ENCODE assay signal across 14 cellular contexts in genomic region chr17:32878211-32878610, GRCh38. TPM values are rescaled to one million over a fixed set of nuclear protein-coding genes. Genes with fewer than 3 reads are reported as not detected.
A peak's percentile ranks its signal among the peaks of the same experiment; 100 is the strongest.
DNase-seq lines count a peak whose midpoint lies in the region; FAIRE-seq and TF ChIP-seq lines count a peak whose summit lies in the region.
"Had no signal": no experiment of that assay in that cellular context is flagged by ENCODE, and none has a peak within 500 bp of the region (broad histone marks: within the 10 kb centered on the region; RNA-seq: fewer than 3 reads in every experiment).

No MANE protein-coding gene starts in this region.

- peaks cover 32% of the 10 kb centered on the region for H3K79me2 ChIP-seq in mammary epithelial cell (ENCODE audit: insufficient read depth, low read length)

- peak; percentile 66 for DNase-seq in HFFc6
- peak; percentile 37 for DNase-seq in mammary epithelial cell
- DNase-seq in mesenchymal stem cell: no peak
- DNase-seq in tibial nerve (ENCODE audit: low spot score in 2 of 2): peak; percentile 25 to 49
- no peak for DNase-seq in H7
- DNase-seq in cerebellar cortex (ENCODE audit: low spot score): no peak
- DNase-seq in urothelium cell line (ENCODE audit: low spot score): no peak
- DNase-seq: DMS153; esophagus squamous epithelium; islet precursor cell; NCI-H345; stimulated activated naive CD4-positive, alpha-beta T cell had no signal

- no peak overlapping the region for H4K91ac ChIP-seq in mesenchymal stem cell (ENCODE audit: low read length)

- H3K4me3 Mint-ChIP-seq in HFFc6: peak overlapping the region; percentile 15

- no peaks in the 10 kb centered on the region for H3K27me3 ChIP-seq in mammary epithelial cell (ENCODE audit: insufficient read depth, low read length)
- H3K27me3 ChIP-seq in mesenchymal stem cell (ENCODE audit: control insufficient read depth in 1 of 2, insufficient read depth in 1 of 2, low read length in 2 of 2): no peaks in the 10 kb centered on the region
- H3K27me3 ChIP-seq in tibial nerve: no peaks in the 10 kb centered on the region
- peaks cover 2% of the 10 kb centered on the region for H3K27me3 ChIP-seq in H7 (ENCODE audit: control insufficient read depth, insufficient read depth, low read length)
- H3K27me3 ChIP-seq: cardiac muscle cell, esophagus squamous epithelium had no signal

- H2BK15ac ChIP-seq in mesenchymal stem cell (ENCODE audit: low read depth, poor library complexity, severe bottlenecking): no peak overlapping the region

- 51% methylated on average over 3 of the region's 3 CpGs for WGBS in mammary epithelial cell (ENCODE audit: low coverage, missing lambda C conversion rate)
- WGBS in mesenchymal stem cell: 96% methylated on average over 3 of the region's 3 CpGs
- WGBS in tibial nerve, 2 donors: 69 to 74% methylated on average over 3 of the region's 3 CpGs

- H3K36me3 Mint-ChIP-seq in HFFc6 (ENCODE audit: low read depth): no peaks in the 10 kb centered on the region

- dilution Hi-C loops in mammary epithelial cell (cut with HindIII; ENCODE audit: low sequenced_read_pairs): loop anchor here (10.0 kb wide), 1 partner anchor 57 kb away; no protein-coding TSS in a partner anchor

- no peak overlapping the region for H2BK12ac ChIP-seq in mesenchymal stem cell (ENCODE audit: low read length in 2 of 2)

- no peak overlapping the region for H3K14ac ChIP-seq in mesenchymal stem cell (ENCODE audit: low read length in 2 of 2)

- TF ChIP-seq EP300 in tibial nerve (IDR thresholded peaks at IDR 0.05): no peak

- no peak overlapping the region for H2BK5ac ChIP-seq in mesenchymal stem cell (ENCODE audit: low read depth, low read length, poor library complexity, severe bottlenecking)

- no peak for TF ChIP-seq CTCF in HFFc6 (IDR thresholded peaks at IDR 0.05)
- TF ChIP-seq CTCF in mammary epithelial cell (conservative IDR thresholded peaks at IDR 0.05 in 1 of 2, IDR thresholded peaks at IDR 0.05 in 1 of 2; ENCODE audit: extremely low read depth in 1 of 2, insufficient read depth in 1 of 2, low read depth in 1 of 2, low read length in 2 of 2): no peak
- TF ChIP-seq CTCF in tibial nerve (IDR thresholded peaks at IDR 0.05): no peak

- no peak for FAIRE-seq in urothelium cell line (lab: Jason Lieb, UNC)

- H3K27ac ChIP-seq in mammary epithelial cell (ENCODE audit: insufficient read depth, low read depth, low read length): no peak overlapping the region
- no peak overlapping the region for H3K27ac ChIP-seq in mesenchymal stem cell (ENCODE audit: low read length, poor library complexity, severe bottlenecking)
- H3K27ac ChIP-seq in tibial nerve: no peak overlapping the region
- H3K27ac ChIP-seq: cardiac muscle cell had no signal

- H3K27ac Mint-ChIP-seq in HFFc6: peak overlapping the region; percentile 31; the same call in 1 of the 2 replicates

- H3K36me3 ChIP-seq in mammary epithelial cell (ENCODE audit: insufficient read depth, low read length) (no peaks in the 10 kb centered on the region), mesenchymal stem cell (ENCODE audit: control insufficient read depth in 1 of 2, insufficient read depth in 2 of 2, low read depth in 1 of 2, low read length in 2 of 2) (peaks cover 0 to 2% of the 10 kb centered on the region in 2 experiments), tibial nerve (no peaks in the 10 kb centered on the region), H7 (replicated peaks; ENCODE audit: control insufficient read depth, insufficient read depth, low read length) (no peaks in the 10 kb centered on the region)
- H3K36me3 ChIP-seq: cardiac muscle cell, esophagus squamous epithelium had no signal

- H3K9me3 ChIP-seq in mammary epithelial cell (replicated peaks; ENCODE audit: insufficient read depth, low read length) (no peaks in the 10 kb centered on the region), mesenchymal stem cell (ENCODE audit: control insufficient read depth, low read length) (no peaks in the 10 kb centered on the region), tibial nerve (no peaks in the 10 kb centered on the region)
- H3K9me3 ChIP-seq: esophagus squamous epithelium had no signal

- no peaks in the 10 kb centered on the region for H4K20me1 ChIP-seq in mammary epithelial cell (ENCODE audit: insufficient read depth, low read length)

- H2AFZ ChIP-seq in mammary epithelial cell (ENCODE audit: low read depth, low read length): peak overlapping the region; percentile 57
- H2AFZ ChIP-seq in mesenchymal stem cell (ENCODE audit: low read depth, low read length): no peak overlapping the region

- peak overlapping the region; percentile 3 for H3K9ac ChIP-seq in mammary epithelial cell (ENCODE audit: insufficient read depth, low read length)
- peak overlapping the region; percentile 87 for H3K9ac ChIP-seq in mesenchymal stem cell (ENCODE audit: low read length)

- H3K4ac ChIP-seq in mesenchymal stem cell (ENCODE audit: low read depth in 1 of 2, low read length in 2 of 2): no peak overlapping the region

- H3K23ac ChIP-seq in mesenchymal stem cell (ENCODE audit: low read length in 2 of 2): no peak overlapping the region

- in situ Hi-C loops in mammary epithelial cell (cut with MboI; ENCODE audit: low sequenced_read_pairs in 2 of 2): loop anchor here (10.0 kb wide), 2 partner anchors 83 to 93 kb away; no protein-coding TSS in a partner anchor

- CTCF ChIA-PET in mammary epithelial cell (lab: Charles Lee; ENCODE audit: low non-redundant PET): interaction anchor here (0.7 to 1.3 kb wide), 2 partner anchors 32 to 172 kb away, joined by 6 to 15 read pairs; no protein-coding TSS in a partner anchor

- BruUV-seq in mammary epithelial cell (replicated peaks; lab: Mats Ljungman, UMichigan): no TSS peak

- intact Hi-C loops in mammary epithelial cell (cut with micrococcal nuclease): loop anchor here (5.0 to 10.0 kb wide), 2 partner anchors 119 to 393 kb away; partner anchors contain the start of gene CDK5R1

- no peak for TF ChIP-seq POLR2A in tibial nerve (IDR thresholded peaks at IDR 0.05)

- H3K4me2 ChIP-seq in mammary epithelial cell (ENCODE audit: insufficient read depth, low read depth, low read length) (no peak overlapping the region), mesenchymal stem cell (ENCODE audit: low read length, poor library complexity, severe bottlenecking) (no peak overlapping the region)

- H3K4me3 ChIP-seq in mammary epithelial cell (replicated peaks in 1 of 3; ENCODE audit: insufficient read depth in 1 of 3, low read depth in 2 of 3, low read length in 3 of 3) (no peak overlapping the region), mesenchymal stem cell (ENCODE audit: insufficient read depth in 1 of 2, low read depth in 1 of 2, low read length in 2 of 2) (no peak overlapping the region), tibial nerve (no peak overlapping the region), H7 (ENCODE audit: insufficient read depth, low read depth, low read length) (no peak overlapping the region)
- H3K4me3 ChIP-seq: cardiac muscle cell had no signal

- H3K9me3 Mint-ChIP-seq in HFFc6: no peaks in the 10 kb centered on the region
- H3K9me3 Mint-ChIP-seq: activated T-cell treated with anti-CD3 and anti-CD28 coated beads, Interleukin-2, amount 50 U/mL, for 4 hours had no signal

- no peak overlapping the region for H4K8ac ChIP-seq in mesenchymal stem cell (ENCODE audit: low read length)

- H3K18ac ChIP-seq in mesenchymal stem cell (ENCODE audit: low read depth in 1 of 2, low read length in 2 of 2): no peak overlapping the region

- peaks cover 36% of the 10 kb centered on the region for H3K4me1 Mint-ChIP-seq in HFFc6 (ENCODE audit: low read depth)

- no peaks in the 10 kb centered on the region; the same call in 1 of the 2 replicates for H3K27me3 Mint-ChIP-seq in HFFc6 (ENCODE audit: insufficient read depth)

- H3K79me1 ChIP-seq in mesenchymal stem cell (replicated peaks; ENCODE audit: low read length, poor library complexity, severe bottlenecking): no peaks in the 10 kb centered on the region

- H3K4me1 ChIP-seq in mammary epithelial cell (ENCODE audit: insufficient read depth, low read length): peaks cover 32% of the 10 kb centered on the region
- H3K4me1 ChIP-seq in mesenchymal stem cell (ENCODE audit: control insufficient read depth, insufficient read depth, low read depth, low read length): peaks cover 7% of the 10 kb centered on the region
- H3K4me1 ChIP-seq in tibial nerve: peaks cover 0 to 22% (median 10%) of the 10 kb centered on the region in 4 donors

- no peak overlapping the region for H2BK120ac ChIP-seq in mesenchymal stem cell (ENCODE audit: low read depth, low read length)

- no peak overlapping the region for H2AK5ac ChIP-seq in mesenchymal stem cell (ENCODE audit: low read length, severe bottlenecking)

RNA-seq across cellular contexts. Expression of gene MYO1D, which starts 1.3 kb away (rescaled TPM):
- 10 to 100 TPM in 2 of 6 experiments, 1 to 10 TPM in 4; 3.8 to 28.8 (median 4.8) TPM for total RNA-seq in HFFc6 (2021; fragmentation: NEBNext Ultra II Directional; extraction: Animal tissue kit (Norgen Biotek cat#: 25700))
- total RNA-seq in mammary epithelial cell (10 to 100 TPM; 54.3 to 67.2 TPM), tibial nerve (10 to 100 TPM; 28.5 to 49.6 (median 42.4) TPM)
- 55.2 TPM for polyA plus RNA-seq in mammary epithelial cell
- 99.1 TPM for polyA minus RNA-seq in mammary epithelial cell
- polyA plus RNA-seq in mesenchymal stem cell (2013, experiment 1 of 2): 5.0 TPM
- polyA plus RNA-seq in mesenchymal stem cell (2013, experiment 2 of 2): 5.5 TPM
- 15.6 and 16.8 TPM in 2 replicates for total RNA-seq in H7 (2014; rRNA removed; shearing (Covaris generic))

RNA-seq across cellular contexts. Expression of gene TMEM98, which starts 49.7 kb away (rescaled TPM):
- total RNA-seq in HFFc6 (2021; fragmentation: NEBNext Ultra II Directional; extraction: Animal tissue kit (Norgen Biotek cat#: 25700)): 10 to 100 TPM; 34.4 to 66.9 (median 38.5) TPM
- total RNA-seq in mammary epithelial cell: 100 to 1,000 TPM in 1 of 2 donors, 10 to 100 TPM in 1; 39.5 to 127 TPM
- 91.0 TPM for polyA plus RNA-seq in mammary epithelial cell
- 37.2 TPM for polyA minus RNA-seq in mammary epithelial cell
- 51.4 TPM for polyA plus RNA-seq in mesenchymal stem cell (2013, experiment 1 of 2)
- polyA plus RNA-seq in mesenchymal stem cell (2013, experiment 2 of 2): 53.0 TPM
- total RNA-seq in tibial nerve: 100 to 1,000 TPM; 170 to 198 (median 183) TPM
- 59.8 and 76.5 TPM in 2 replicates for total RNA-seq in H7 (2014; rRNA removed; shearing (Covaris generic))

Comparison
In these comparisons a context has a peak if more than half of its experiments do, and no peak if none do; other contexts are left out.
1. DNase-seq: peak in HFFc6 (single experiment), mammary epithelial cell (single experiment) and tibial nerve (2 of 2); none in mesenchymal stem cell (single experiment), H7 (single experiment), cerebellar cortex (single experiment) and urothelium cell line (single experiment).